ENCODE assay signal across 11 cellular contexts in genomic region chr13:36362251-36362650, GRCh38. TPM values are rescaled to one million over a fixed set of nuclear protein-coding genes. Genes with fewer than 3 reads are reported as not detected.
DNase-seq lines count a peak whose midpoint lies in the region; ATAC-seq and TF ChIP-seq lines count a peak whose summit lies in the region.
"Had no signal": no experiment of that assay in that cellular context is flagged by ENCODE, and none has a peak within 500 bp of the region (broad histone marks: within the 10 kb centered on the region; RNA-seq: fewer than 3 reads in every experiment).

No MANE protein-coding gene starts in this region.

- H3K27me3 ChIP-seq in brain microvascular endothelial cell (replicated peaks) (no peaks in the 10 kb centered on the region), kidney epithelial cell (ENCODE audit: control insufficient read depth, insufficient read depth, low read length) (no peaks in the 10 kb centered on the region)

- DNase-seq in AG20443 (ENCODE audit: low spot score) (peak; percentile 84), brain microvascular endothelial cell (peak; percentile 68), kidney epithelial cell (ENCODE audit: low read depth) (peak; percentile 76), NCI-H1048 (lab: John Stamatoyannopoulos, UW) (no peak), CD1c-positive myeloid dendritic cell (ENCODE audit: extremely low spot score) (no peak), RPMI8226 (no peak)
- DNase-seq: activated CD4-positive, alpha-beta T cell treated with anti-CD3 and anti-CD28 coated beads, Interleukin-2, amount 50 U/mL, for 1 hour; NCI-H1694 treated with DMSO at 0.1 percent for 48 hours; stimulated activated CD8-positive, alpha-beta memory T cell treated with anti-CD3 and anti-CD28 coated beads, Interleukin-4, amount 100 ng/mL, for 48 hours had no signal

- in situ Hi-C loops in brain microvascular endothelial cell (cut with HindIII; ENCODE audit: low pct_ligation_motif_present, low sequenced_read_pairs) = no loop called here

- TF ChIP-seq CTCF in brain microvascular endothelial cell (IDR thresholded peaks at IDR 0.05; ENCODE audit: low read depth, low read length, missing control alignments) = no peak
- no peak for TF ChIP-seq CTCF in kidney epithelial cell (IDR thresholded peaks at IDR 0.05; ENCODE audit: insufficient read depth, low read length, poor library complexity, severe bottlenecking)

- H3K36me3 ChIP-seq in brain microvascular endothelial cell (replicated peaks) = no peaks in the 10 kb centered on the region
- H3K36me3 ChIP-seq in kidney epithelial cell (ENCODE audit: control insufficient read depth, insufficient read depth, low read length) = no peaks in the 10 kb centered on the region

- ATAC-seq in HG03354 (IDR thresholded peaks at IDR 0.05; ENCODE audit: poor library complexity, severe bottlenecking, unreplicated experiment) = peak; percentile 35
- no peak for ATAC-seq in GM19397 (IDR thresholded peaks at IDR 0.05; ENCODE audit: unreplicated experiment)

- H3K27ac ChIP-seq in brain microvascular endothelial cell = no peak overlapping the region

- H3K4me3 ChIP-seq in brain microvascular endothelial cell (ENCODE audit: low read depth, low read length) = no peak overlapping the region
- no peak overlapping the region for H3K4me3 ChIP-seq in kidney epithelial cell (ENCODE audit: low read depth, low read length)

RNA-seq across cellular contexts. Expression of gene SPART, which starts 16.1 kb away (rescaled TPM):
- total RNA-seq in kidney epithelial cell = 41.3 and 51.0 TPM in 2 replicates

Comparison
In these comparisons a context has a peak if more than half of its experiments do, and no peak if none do; other contexts are left out.
1. DNase-seq: peak in AG20443 (single experiment), brain microvascular endothelial cell (single experiment) and kidney epithelial cell (single experiment); none in NCI-H1048 (single experiment), CD1c-positive myeloid dendritic cell (single experiment) and RPMI8226 (single experiment).